In the genomic region with DNA sequence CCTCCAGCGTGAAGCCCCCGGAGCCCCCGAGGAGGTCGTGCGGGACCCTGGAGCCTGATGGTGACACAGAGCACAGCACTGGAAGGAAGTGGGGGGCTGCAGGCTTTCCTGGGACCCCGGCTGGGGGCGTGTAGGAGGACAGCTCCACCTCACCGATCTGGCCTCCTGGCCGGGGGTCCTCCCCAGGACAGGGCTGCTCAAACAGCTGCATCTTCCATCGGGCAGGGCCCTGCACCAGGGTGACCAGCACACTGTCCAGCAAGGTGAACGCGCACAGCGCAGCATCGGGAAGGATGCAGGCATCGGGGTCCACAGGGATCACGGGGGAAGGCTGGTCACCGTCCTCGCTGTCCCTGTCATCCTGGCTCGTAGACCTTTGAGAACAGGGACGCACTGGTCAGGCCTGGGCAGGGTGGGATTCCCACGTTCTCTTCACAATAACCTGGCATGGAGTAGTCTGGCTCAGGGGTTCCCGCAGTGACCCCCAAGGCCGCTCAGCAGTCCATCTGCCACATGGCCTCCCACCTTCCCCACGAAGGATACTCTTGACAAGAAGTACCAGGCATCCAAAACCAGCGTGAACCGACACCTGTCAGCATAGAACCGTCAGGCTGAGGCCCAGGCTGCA, we compare ENCODE assay signal across 2 cellular contexts.
TF ChIP-seq lines count a peak whose summit lies in the region.

No MANE protein-coding gene starts in this region.

TF ChIP-seq in GM23338, 12 proteins besides CTCF, POLR2A, EP300 and RAD21 (continued from another document and continues in another):
- TF ChIP-seq, protein P1, sequence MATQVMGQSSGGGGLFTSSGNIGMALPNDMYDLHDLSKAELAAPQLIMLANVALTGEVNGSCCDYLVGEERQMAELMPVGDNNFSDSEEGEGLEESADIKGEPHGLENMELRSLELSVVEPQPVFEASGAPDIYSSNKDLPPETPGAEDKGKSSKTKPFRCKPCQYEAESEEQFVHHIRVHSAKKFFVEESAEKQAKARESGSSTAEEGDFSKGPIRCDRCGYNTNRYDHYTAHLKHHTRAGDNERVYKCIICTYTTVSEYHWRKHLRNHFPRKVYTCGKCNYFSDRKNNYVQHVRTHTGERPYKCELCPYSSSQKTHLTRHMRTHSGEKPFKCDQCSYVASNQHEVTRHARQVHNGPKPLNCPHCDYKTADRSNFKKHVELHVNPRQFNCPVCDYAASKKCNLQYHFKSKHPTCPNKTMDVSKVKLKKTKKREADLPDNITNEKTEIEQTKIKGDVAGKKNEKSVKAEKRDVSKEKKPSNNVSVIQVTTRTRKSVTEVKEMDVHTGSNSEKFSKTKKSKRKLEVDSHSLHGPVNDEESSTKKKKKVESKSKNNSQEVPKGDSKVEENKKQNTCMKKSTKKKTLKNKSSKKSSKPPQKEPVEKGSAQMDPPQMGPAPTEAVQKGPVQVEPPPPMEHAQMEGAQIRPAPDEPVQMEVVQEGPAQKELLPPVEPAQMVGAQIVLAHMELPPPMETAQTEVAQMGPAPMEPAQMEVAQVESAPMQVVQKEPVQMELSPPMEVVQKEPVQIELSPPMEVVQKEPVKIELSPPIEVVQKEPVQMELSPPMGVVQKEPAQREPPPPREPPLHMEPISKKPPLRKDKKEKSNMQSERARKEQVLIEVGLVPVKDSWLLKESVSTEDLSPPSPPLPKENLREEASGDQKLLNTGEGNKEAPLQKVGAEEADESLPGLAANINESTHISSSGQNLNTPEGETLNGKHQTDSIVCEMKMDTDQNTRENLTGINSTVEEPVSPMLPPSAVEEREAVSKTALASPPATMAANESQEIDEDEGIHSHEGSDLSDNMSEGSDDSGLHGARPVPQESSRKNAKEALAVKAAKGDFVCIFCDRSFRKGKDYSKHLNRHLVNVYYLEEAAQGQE (IDR thresholded peaks at IDR 0.05; ENCODE audit: unreplicated experiment): no peak
- TF ChIP-seq, protein P2, sequence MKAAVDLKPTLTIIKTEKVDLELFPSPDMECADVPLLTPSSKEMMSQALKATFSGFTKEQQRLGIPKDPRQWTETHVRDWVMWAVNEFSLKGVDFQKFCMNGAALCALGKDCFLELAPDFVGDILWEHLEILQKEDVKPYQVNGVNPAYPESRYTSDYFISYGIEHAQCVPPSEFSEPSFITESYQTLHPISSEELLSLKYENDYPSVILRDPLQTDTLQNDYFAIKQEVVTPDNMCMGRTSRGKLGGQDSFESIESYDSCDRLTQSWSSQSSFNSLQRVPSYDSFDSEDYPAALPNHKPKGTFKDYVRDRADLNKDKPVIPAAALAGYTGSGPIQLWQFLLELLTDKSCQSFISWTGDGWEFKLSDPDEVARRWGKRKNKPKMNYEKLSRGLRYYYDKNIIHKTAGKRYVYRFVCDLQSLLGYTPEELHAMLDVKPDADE (IDR thresholded peaks at IDR 0.05): no peak
- TF ChIP-seq CREB1 (CRISPR knock-in tag; IDR thresholded peaks at IDR 0.05; ENCODE audit: low read depth) (no peak), ZNF114 (CRISPR knock-in tag; IDR thresholded peaks at IDR 0.05) (no peak), EZH2phosphoT487 (IDR thresholded peaks at IDR 0.05; ENCODE audit: unreplicated experiment) (no peak), ZNF331 (CRISPR knock-in tag; IDR thresholded peaks at IDR 0.05; ENCODE audit: low read depth) (no peak), JUNB (IDR thresholded peaks at IDR 0.05; ENCODE audit: unreplicated experiment) (no peak), NANOG (IDR thresholded peaks at IDR 0.05; ENCODE audit: borderline replicate concordance) (no peak)
- TF ChIP-seq, protein P3, sequence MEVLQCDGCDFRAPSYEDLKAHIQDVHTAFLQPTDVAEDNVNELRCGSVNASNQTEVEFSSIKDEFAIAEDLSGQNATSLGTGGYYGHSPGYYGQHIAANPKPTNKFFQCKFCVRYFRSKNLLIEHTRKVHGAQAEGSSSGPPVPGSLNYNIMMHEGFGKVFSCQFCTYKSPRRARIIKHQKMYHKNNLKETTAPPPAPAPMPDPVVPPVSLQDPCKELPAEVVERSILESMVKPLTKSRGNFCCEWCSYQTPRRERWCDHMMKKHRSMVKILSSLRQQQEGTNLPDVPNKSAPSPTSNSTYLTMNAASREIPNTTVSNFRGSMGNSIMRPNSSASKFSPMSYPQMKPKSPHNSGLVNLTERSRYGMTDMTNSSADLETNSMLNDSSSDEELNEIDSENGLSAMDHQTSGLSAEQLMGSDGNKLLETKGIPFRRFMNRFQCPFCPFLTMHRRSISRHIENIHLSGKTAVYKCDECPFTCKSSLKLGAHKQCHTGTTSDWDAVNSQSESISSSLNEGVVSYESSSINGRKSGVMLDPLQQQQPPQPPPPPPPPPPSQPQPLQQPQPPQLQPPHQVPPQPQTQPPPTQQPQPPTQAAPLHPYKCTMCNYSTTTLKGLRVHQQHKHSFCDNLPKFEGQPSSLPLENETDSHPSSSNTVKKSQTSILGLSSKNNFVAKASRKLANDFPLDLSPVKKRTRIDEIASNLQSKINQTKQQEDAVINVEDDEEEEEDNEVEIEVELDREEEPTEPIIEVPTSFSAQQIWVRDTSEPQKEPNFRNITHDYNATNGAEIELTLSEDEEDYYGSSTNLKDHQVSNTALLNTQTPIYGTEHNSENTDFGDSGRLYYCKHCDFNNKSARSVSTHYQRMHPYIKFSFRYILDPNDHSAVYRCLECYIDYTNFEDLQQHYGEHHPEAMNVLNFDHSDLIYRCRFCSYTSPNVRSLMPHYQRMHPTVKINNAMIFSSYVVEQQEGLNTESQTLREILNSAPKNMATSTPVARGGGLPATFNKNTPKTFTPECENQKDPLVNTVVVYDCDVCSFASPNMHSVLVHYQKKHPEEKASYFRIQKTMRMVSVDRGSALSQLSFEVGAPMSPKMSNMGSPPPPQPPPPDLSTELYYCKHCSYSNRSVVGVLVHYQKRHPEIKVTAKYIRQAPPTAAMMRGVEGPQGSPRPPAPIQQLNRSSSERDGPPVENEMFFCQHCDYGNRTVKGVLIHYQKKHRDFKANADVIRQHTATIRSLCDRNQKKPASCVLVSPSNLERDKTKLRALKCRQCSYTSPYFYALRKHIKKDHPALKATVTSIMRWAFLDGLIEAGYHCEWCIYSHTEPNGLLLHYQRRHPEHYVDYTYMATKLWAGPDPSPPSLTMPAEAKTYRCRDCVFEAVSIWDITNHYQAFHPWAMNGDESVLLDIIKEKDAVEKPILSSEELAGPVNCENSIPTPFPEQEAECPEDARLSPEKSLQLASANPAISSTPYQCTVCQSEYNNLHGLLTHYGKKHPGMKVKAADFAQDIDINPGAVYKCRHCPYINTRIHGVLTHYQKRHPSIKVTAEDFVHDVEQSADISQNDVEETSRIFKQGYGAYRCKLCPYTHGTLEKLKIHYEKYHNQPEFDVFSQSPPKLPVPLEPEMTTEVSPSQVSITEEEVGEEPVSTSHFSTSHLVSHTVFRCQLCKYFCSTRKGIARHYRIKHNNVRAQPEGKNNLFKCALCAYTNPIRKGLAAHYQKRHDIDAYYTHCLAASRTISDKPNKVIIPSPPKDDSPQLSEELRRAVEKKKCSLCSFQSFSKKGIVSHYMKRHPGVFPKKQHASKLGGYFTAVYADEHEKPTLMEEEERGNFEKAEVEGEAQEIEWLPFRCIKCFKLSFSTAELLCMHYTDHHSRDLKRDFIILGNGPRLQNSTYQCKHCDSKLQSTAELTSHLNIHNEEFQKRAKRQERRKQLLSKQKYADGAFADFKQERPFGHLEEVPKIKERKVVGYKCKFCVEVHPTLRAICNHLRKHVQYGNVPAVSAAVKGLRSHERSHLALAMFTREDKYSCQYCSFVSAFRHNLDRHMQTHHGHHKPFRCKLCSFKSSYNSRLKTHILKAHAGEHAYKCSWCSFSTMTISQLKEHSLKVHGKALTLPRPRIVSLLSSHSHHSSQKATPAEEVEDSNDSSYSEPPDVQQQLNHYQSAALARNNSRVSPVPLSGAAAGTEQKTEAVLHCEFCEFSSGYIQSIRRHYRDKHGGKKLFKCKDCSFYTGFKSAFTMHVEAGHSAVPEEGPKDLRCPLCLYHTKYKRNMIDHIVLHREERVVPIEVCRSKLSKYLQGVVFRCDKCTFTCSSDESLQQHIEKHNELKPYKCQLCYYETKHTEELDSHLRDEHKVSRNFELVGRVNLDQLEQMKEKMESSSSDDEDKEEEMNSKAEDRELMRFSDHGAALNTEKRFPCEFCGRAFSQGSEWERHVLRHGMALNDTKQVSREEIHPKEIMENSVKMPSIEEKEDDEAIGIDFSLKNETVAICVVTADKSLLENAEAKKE (CRISPR knock-in tag; IDR thresholded peaks at IDR 0.05): no peak

TF ChIP-seq in WTC11, 78 proteins besides CTCF, POLR2A, EP300 and RAD21 (continued from another document and continues in another):
- TF ChIP-seq, protein P4, sequence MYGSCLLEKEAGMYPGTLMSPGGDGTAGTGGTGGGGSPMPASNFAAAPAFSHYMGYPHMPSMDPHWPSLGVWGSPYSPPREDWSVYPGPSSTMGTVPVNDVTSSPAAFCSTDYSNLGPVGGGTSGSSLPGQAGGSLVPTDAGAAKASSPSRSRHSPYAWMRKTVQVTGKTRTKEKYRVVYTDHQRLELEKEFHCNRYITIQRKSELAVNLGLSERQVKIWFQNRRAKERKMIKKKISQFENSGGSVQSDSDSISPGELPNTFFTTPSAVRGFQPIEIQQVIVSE (CRISPR knock-in tag; IDR thresholded peaks at IDR 0.05; ENCODE audit: borderline replicate concordance): no peak
- TF ChIP-seq, protein P5, sequence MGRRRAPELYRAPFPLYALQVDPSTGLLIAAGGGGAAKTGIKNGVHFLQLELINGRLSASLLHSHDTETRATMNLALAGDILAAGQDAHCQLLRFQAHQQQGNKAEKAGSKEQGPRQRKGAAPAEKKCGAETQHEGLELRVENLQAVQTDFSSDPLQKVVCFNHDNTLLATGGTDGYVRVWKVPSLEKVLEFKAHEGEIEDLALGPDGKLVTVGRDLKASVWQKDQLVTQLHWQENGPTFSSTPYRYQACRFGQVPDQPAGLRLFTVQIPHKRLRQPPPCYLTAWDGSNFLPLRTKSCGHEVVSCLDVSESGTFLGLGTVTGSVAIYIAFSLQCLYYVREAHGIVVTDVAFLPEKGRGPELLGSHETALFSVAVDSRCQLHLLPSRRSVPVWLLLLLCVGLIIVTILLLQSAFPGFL (CRISPR knock-in tag; IDR thresholded peaks at IDR 0.05; ENCODE audit: borderline replicate concordance): no peak
- no peak for TF ChIP-seq SMAD4 (CRISPR knock-in tag; IDR thresholded peaks at IDR 0.05)
- TF ChIP-seq, protein P6, sequence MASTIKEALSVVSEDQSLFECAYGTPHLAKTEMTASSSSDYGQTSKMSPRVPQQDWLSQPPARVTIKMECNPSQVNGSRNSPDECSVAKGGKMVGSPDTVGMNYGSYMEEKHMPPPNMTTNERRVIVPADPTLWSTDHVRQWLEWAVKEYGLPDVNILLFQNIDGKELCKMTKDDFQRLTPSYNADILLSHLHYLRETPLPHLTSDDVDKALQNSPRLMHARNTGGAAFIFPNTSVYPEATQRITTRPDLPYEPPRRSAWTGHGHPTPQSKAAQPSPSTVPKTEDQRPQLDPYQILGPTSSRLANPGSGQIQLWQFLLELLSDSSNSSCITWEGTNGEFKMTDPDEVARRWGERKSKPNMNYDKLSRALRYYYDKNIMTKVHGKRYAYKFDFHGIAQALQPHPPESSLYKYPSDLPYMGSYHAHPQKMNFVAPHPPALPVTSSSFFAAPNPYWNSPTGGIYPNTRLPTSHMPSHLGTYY (CRISPR knock-in tag; IDR thresholded peaks at IDR 0.05): no peak
- no peak for TF ChIP-seq OVOL2 (CRISPR knock-in tag; IDR thresholded peaks at IDR 0.05; ENCODE audit: borderline replicate concordance)
- TF ChIP-seq, protein P7, sequence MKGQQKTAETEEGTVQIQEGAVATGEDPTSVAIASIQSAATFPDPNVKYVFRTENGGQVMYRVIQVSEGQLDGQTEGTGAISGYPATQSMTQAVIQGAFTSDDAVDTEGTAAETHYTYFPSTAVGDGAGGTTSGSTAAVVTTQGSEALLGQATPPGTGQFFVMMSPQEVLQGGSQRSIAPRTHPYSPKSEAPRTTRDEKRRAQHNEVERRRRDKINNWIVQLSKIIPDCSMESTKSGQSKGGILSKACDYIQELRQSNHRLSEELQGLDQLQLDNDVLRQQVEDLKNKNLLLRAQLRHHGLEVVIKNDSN (CRISPR knock-in tag; IDR thresholded peaks at IDR 0.05): no peak
- TF ChIP-seq NR1H2 (CRISPR knock-in tag; IDR thresholded peaks at IDR 0.05): no peak
- TF ChIP-seq, protein P8, sequence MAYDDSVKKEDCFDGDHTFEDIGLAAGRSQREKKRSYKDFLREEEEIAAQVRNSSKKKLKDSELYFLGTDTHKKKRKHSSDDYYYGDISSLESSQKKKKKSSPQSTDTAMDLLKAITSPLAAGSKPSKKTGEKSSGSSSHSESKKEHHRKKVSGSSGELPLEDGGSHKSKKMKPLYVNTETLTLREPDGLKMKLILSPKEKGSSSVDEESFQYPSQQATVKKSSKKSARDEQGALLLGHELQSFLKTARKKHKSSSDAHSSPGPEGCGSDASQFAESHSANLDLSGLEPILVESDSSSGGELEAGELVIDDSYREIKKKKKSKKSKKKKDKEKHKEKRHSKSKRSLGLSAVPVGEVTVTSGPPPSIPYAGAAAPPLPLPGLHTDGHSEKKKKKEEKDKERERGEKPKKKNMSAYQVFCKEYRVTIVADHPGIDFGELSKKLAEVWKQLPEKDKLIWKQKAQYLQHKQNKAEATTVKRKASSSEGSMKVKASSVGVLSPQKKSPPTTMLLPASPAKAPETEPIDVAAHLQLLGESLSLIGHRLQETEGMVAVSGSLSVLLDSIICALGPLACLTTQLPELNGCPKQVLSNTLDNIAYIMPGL (CRISPR knock-in tag; IDR thresholded peaks at IDR 0.05): no peak
- TF ChIP-seq, protein P9, sequence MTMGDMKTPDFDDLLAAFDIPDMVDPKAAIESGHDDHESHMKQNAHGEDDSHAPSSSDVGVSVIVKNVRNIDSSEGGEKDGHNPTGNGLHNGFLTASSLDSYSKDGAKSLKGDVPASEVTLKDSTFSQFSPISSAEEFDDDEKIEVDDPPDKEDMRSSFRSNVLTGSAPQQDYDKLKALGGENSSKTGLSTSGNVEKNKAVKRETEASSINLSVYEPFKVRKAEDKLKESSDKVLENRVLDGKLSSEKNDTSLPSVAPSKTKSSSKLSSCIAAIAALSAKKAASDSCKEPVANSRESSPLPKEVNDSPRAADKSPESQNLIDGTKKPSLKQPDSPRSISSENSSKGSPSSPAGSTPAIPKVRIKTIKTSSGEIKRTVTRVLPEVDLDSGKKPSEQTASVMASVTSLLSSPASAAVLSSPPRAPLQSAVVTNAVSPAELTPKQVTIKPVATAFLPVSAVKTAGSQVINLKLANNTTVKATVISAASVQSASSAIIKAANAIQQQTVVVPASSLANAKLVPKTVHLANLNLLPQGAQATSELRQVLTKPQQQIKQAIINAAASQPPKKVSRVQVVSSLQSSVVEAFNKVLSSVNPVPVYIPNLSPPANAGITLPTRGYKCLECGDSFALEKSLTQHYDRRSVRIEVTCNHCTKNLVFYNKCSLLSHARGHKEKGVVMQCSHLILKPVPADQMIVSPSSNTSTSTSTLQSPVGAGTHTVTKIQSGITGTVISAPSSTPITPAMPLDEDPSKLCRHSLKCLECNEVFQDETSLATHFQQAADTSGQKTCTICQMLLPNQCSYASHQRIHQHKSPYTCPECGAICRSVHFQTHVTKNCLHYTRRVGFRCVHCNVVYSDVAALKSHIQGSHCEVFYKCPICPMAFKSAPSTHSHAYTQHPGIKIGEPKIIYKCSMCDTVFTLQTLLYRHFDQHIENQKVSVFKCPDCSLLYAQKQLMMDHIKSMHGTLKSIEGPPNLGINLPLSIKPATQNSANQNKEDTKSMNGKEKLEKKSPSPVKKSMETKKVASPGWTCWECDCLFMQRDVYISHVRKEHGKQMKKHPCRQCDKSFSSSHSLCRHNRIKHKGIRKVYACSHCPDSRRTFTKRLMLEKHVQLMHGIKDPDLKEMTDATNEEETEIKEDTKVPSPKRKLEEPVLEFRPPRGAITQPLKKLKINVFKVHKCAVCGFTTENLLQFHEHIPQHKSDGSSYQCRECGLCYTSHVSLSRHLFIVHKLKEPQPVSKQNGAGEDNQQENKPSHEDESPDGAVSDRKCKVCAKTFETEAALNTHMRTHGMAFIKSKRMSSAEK (CRISPR knock-in tag; IDR thresholded peaks at IDR 0.05; ENCODE audit: borderline replicate concordance): no peak
